Comparison of ENCODE assay signal across 15 cellular contexts in genomic region chr12:31850268-31850667, GRCh38.
DNase-seq lines count a peak whose midpoint lies in the region; ATAC-seq, FAIRE-seq and TF ChIP-seq lines count a peak whose summit lies in the region.
"Had no signal": no experiment of that assay in that cellular context is flagged by ENCODE, and none has a peak within 500 bp of the region (broad histone marks: within the 10 kb centered on the region; RNA-seq: fewer than 3 reads in every experiment).

No MANE protein-coding gene starts in this region.

- ATAC-seq in K562 = no peak
- ATAC-seq: CD8-positive, alpha-beta T cell had no signal

- FAIRE-seq in K562 (lab: Jason Lieb, UNC) = no peak

- H3K36me3 ChIP-seq in K562 (ENCODE audit: control insufficient read depth, insufficient read depth, low read length) = no peaks in the 10 kb centered on the region
- H3K36me3 ChIP-seq in neuronal stem cell (replicated peaks in 1 of 2; ENCODE audit: control insufficient read depth in 2 of 2, insufficient read depth in 2 of 2, low read length in 2 of 2) = no peaks in the 10 kb centered on the region

- H2BK15ac ChIP-seq in neuronal stem cell (ENCODE audit: low read length) = no peak overlapping the region

- 32% methylated on average over 3 of the region's 3 CpGs for WGBS in K562 (ENCODE audit: insufficient coverage, low coverage, missing lambda C conversion rate)
- no CpG with 5 or more reads among the region's 3 CpGs for WGBS in neuronal stem cell (ENCODE audit: extremely low coverage in 2 of 2, insufficient read length in 2 of 2, insufficient replicate concordance in 1 of 2), 2 donors

- no peak overlapping the region for H2BK12ac ChIP-seq in neuronal stem cell (ENCODE audit: low read length)

- H2BK5ac ChIP-seq in neuronal stem cell (ENCODE audit: low read length) = no peak overlapping the region

- no peak overlapping the region for H3K4ac ChIP-seq in neuronal stem cell (ENCODE audit: low read length)

- no peak overlapping the region for H4K8ac ChIP-seq in neuronal stem cell (ENCODE audit: low read depth, low read length)

- H3K4me3 ChIP-seq in K562 = no peak overlapping the region
- H3K4me3 ChIP-seq in neuronal stem cell (ENCODE audit: low read length in 2 of 2) = no peak overlapping the region

- POLR2A ChIA-PET in K562 (lab: Yijun Ruan, JAX) = no interaction called here

- TF ChIP-seq EP300 in K562 (IDR thresholded peaks at IDR 0.05; ENCODE audit: low read length) = no peak

- CTCF ChIA-PET in K562 (lab: Yijun Ruan, JAX; ENCODE audit: low intra/inter-chr PET ratio) = no interaction called here

- no TSS peak for BruUV-seq in K562 (replicated peaks; lab: Mats Ljungman, UMichigan)

- H3K9me3 ChIP-seq in K562 (replicated peaks; ENCODE audit: control insufficient read depth, insufficient read depth, low read depth, low read length) (peaks cover 3% of the 10 kb centered on the region), neuronal stem cell (replicated peaks in 1 of 2; ENCODE audit: control insufficient read depth in 2 of 2, insufficient read depth in 1 of 2, low read depth in 1 of 2, low read length in 2 of 2) (peaks cover 3 to 20% of the 10 kb centered on the region in 2 donors)

- H3K27ac ChIP-seq in K562 (ENCODE audit: extremely low read depth, low read depth, low read length) (no peak overlapping the region), neuronal stem cell (replicated peaks; ENCODE audit: low read length) (no peak overlapping the region)
- H3K27ac ChIP-seq: 22Rv1, HL-60 had no signal

- H3K9ac ChIP-seq in K562 (ENCODE audit: insufficient read depth in 1 of 2, low read depth in 2 of 2, low read length in 2 of 2) (no peak overlapping the region), neuronal stem cell (ENCODE audit: low read depth, low read length, poor library complexity) (no peak overlapping the region)

- no peaks in the 10 kb centered on the region for H4K20me1 ChIP-seq in K562 (replicated peaks; ENCODE audit: control insufficient read depth, insufficient read depth, low read length)

- no peak overlapping the region for H3K18ac ChIP-seq in neuronal stem cell (ENCODE audit: low read length)

- no peaks in the 10 kb centered on the region for H3K27me3 ChIP-seq in K562 (ENCODE audit: control insufficient read depth in 2 of 2, insufficient read depth in 2 of 2, low read length in 2 of 2)
- no peaks in the 10 kb centered on the region for H3K27me3 ChIP-seq in neuronal stem cell (ENCODE audit: control insufficient read depth in 3 of 3, insufficient read depth in 3 of 3, low read depth in 1 of 3, low read length in 3 of 3)

- no peak overlapping the region for H3K23ac ChIP-seq in neuronal stem cell (ENCODE audit: low read depth, low read length, poor library complexity)

- no peak overlapping the region for H4K91ac ChIP-seq in neuronal stem cell (ENCODE audit: low read depth, low read length, poor library complexity)

- no peaks in the 10 kb centered on the region for H3K79me1 ChIP-seq in neuronal stem cell (ENCODE audit: low read depth, low read length)

- no peaks in the 10 kb centered on the region for H3K79me2 ChIP-seq in K562 (ENCODE audit: control insufficient read depth, insufficient read depth, low read length)

- H3K4me2 ChIP-seq in K562 (ENCODE audit: insufficient read depth, low read length) (no peak overlapping the region), neuronal stem cell (ENCODE audit: insufficient read depth, low read length, poor library complexity, severe bottlenecking) (no peak overlapping the region)

- no peak overlapping the region for H2AK5ac ChIP-seq in neuronal stem cell (ENCODE audit: low read depth, low read length)

- no peak for TF ChIP-seq CTCF in K562 (IDR thresholded peaks at IDR 0.05 in 2 of 3, conservative IDR thresholded peaks at IDR 0.05 in 1 of 3; ENCODE audit: insufficient read depth in 2 of 3, low read depth in 1 of 3, low read length in 3 of 3)

- no peak; a peak in 1 of 4 replicates for TF ChIP-seq RAD21 in K562 (CRISPR knock-in tag; conservative IDR thresholded peaks at IDR 0.05 in 1 of 2, IDR thresholded peaks at IDR 0.05 in 1 of 2)

- H2AFZ ChIP-seq in K562 (ENCODE audit: low read depth, low read length) (no peak overlapping the region), neuronal stem cell (ENCODE audit: low read length) (no peak overlapping the region)

- no peak overlapping the region for H2BK120ac ChIP-seq in neuronal stem cell (ENCODE audit: low read depth, low read length)

- intact Hi-C loops in K562 (cut with micrococcal nuclease) = no loop called here

- DNase-seq in DMS53 (lab: John Stamatoyannopoulos, UW) (peak; percentile 46), DMS53 treated with DMSO at 0.1 percent for 48 hours (lab: John Stamatoyannopoulos, UW; ENCODE audit: unreplicated experiment) (no peak), NAMALWA (ENCODE audit: low spot score) (peak; percentile 45), K562 (ENCODE audit: extremely low read depth in 1 of 4, low spot score in 3 of 4) (no peak), neuronal stem cell (ENCODE audit: low spot score) (peak; percentile 15), NOMO-1 treated with DMSO at 0.1 percent for 48 hours (lab: John Stamatoyannopoulos, UW; ENCODE audit: unreplicated experiment) (no peak), Kasumi-1 (lab: John Stamatoyannopoulos, UW) (no peak)
- no peak for DNase-seq in stimulated activated CD4-positive, alpha-beta T cell treated with anti-CD3 and anti-CD28 coated beads, Interleukin-4, amount 100 ng/mL, for 4 hours
- DNase-seq: CD8-positive, alpha-beta T cell; COR-L47; DMS79; GDM1; HCEC 1CT had no signal

- in situ Hi-C loops in K562 (cut with MboI) = no loop called here

- H3K4me1 ChIP-seq in K562 (replicated peaks in 1 of 2; ENCODE audit: control insufficient read depth in 2 of 2, insufficient read depth in 2 of 2, low read length in 2 of 2) = peaks cover 0 to 13% of the 10 kb centered on the region in 2 experiments; a peak in 3 of 5 replicates
- H3K4me1 ChIP-seq in neuronal stem cell (ENCODE audit: control insufficient read depth in 2 of 2, insufficient read depth in 1 of 2, low read depth in 1 of 2, low read length in 2 of 2) = no peaks in the 10 kb centered on the region

- H3K14ac ChIP-seq in neuronal stem cell (ENCODE audit: low read length) = no peak overlapping the region

- no peaks in the 10 kb centered on the region for H3K9me1 ChIP-seq in K562 (ENCODE audit: control insufficient read depth, insufficient read depth, low read length)

- TF ChIP-seq POLR2A in K562 (conservative IDR thresholded peaks at IDR 0.05) = no peak

TF ChIP-seq in K562, 482 proteins besides CTCF, POLR2A, EP300 and RAD21 (continues in another document):
- TF ChIP-seq CBX3 (IDR thresholded peaks at IDR 0.05; ENCODE audit: borderline replicate concordance in 1 of 2, low read length in 2 of 2) (peak in 1 of 2 experiments; percentile 91; a peak in 2 of 3 replicates), CTBP1 (IDR thresholded peaks at IDR 0.05; ENCODE audit: borderline replicate concordance) (no peak), MLLT1 (IDR thresholded peaks at IDR 0.05) (no peak), RBM25 (IDR thresholded peaks at IDR 0.05; ENCODE audit: low read depth, low read length, severe bottlenecking) (peak; percentile 20), BRCA1 (IDR thresholded peaks at IDR 0.05) (no peak), BRCA1 (CRISPR knock-in tag; IDR thresholded peaks at IDR 0.05) (no peak), CHAMP1 (IDR thresholded peaks at IDR 0.05) (peak; percentile 51; the same call in 1 of the 2 replicates), TRIM24 (IDR thresholded peaks at IDR 0.05) (peak in 1 of 2 experiments; percentile 57; a peak in 2 of 4 replicates), ZNF764 (CRISPR knock-in tag; IDR thresholded peaks at IDR 0.05; ENCODE audit: low read depth) (no peak)

Comparison
In these comparisons a context has a peak if more than half of its experiments do, and no peak if none do; other contexts are left out.
1. DNase-seq: peak in DMS53 (single experiment), NAMALWA (single experiment) and neuronal stem cell (single experiment); none in DMS53 treated with DMSO at 0.1 percent for 48 hours (single experiment), K562 (0 of 4), NOMO-1 treated with DMSO at 0.1 percent for 48 hours (single experiment), Kasumi-1 (0 of 2) and stimulated activated CD4-positive, alpha-beta T cell treated with anti-CD3 and anti-CD28 coated beads, Interleukin-4, amount 100 ng/mL, for 4 hours (0 of 2).